In genomic region chr3:185362850-185363661, GRCh38 we compare ENCODE assay signal across 1 cellular context.
A peak's percentile ranks its signal among the peaks of the same experiment; 100 is the strongest.
TF ChIP-seq lines count a peak whose summit lies in the region.

Gene MAP3K13, plus strand, starts transcription at chr3:185363136. Its CDS starts 65,446 bp downstream, at chr3:185428582.

TF ChIP-seq in GM12878, 131 proteins besides CTCF, POLR2A, EP300 and RAD21 (continued from another document):
- TF ChIP-seq ATF3 (IDR thresholded peaks at IDR 0.05; ENCODE audit: borderline replicate concordance, extremely low read depth, low read depth, low read length) (no peak), RB1 (IDR thresholded peaks at IDR 0.05; ENCODE audit: borderline replicate concordance) (peak; percentile 25; the same call in 1 of the 2 replicates), SPI1 (IDR thresholded peaks at IDR 0.05; ENCODE audit: borderline replicate concordance, insufficient read depth, low read depth, low read length) (peak; percentile 27; the same call in 1 of the 2 replicates), CBFB (IDR thresholded peaks at IDR 0.05; ENCODE audit: low read depth) (no peak)
